ENCODE assay signal across 17 cellular contexts in the genomic region with DNA sequence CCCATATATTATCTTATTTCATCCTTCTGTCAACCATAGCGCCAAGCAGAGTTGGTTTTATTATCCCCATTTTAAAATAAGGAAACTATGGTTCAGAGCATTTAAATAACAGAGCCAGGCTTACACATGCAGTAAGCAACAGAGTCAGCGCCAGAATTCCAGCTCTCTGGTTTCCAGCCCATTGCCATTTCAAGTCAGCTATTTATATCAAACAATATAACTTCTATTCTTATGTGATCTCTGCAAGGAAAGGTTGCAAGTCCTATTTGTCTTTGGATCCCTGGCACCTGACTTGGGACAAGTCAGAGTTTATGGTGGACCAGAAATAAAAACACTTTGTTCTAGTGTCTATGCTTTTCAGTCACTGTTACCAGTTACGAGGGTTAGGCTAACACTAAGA.
DNase-seq lines count a peak whose midpoint lies in the region; ATAC-seq, FAIRE-seq and TF ChIP-seq lines count a peak whose summit lies in the region.
"Had no signal": no experiment of that assay in that cellular context is flagged by ENCODE, and none has a peak within 500 bp of the region (broad histone marks: within the 10 kb centered on the region; RNA-seq: fewer than 3 reads in every experiment).

No MANE protein-coding gene starts in this region.

- TF ChIP-seq POLR2A in sigmoid colon (IDR thresholded peaks at IDR 0.05), result no peak

- peak overlapping the region; percentile 76 for H3K27ac Mint-ChIP-seq in Caco-2 (ENCODE audit: unreplicated experiment)
- no peak overlapping the region for H3K27ac Mint-ChIP-seq in CD4-positive, alpha-beta T cell
- H3K27ac Mint-ChIP-seq: HFFc6 had no signal

- POLR2A ChIA-PET in Caco-2 (lab: Charles Lee), result interaction anchor here (0.5 kb wide), 1 partner anchor 9 kb away, joined by 3 read pairs; no protein-coding TSS in a partner anchor
- POLR2A ChIA-PET in CD4-positive, alpha-beta T cell (lab: Charles Lee), result no interaction called here

- H3K9ac ChIP-seq in kidney (ENCODE audit: low read length in 2 of 2), result no peak overlapping the region

- CTCF ChIA-PET in Caco-2 (lab: Charles Lee), result interaction anchor here (0.6 kb wide), 1 partner anchor 20 kb away, joined by 3 read pairs; no protein-coding TSS in a partner anchor
- CTCF ChIA-PET in CD4-positive, alpha-beta T cell (lab: Charles Lee), result no interaction called here

- H3K27ac ChIP-seq in VCaP (peak overlapping the region; percentile 43), kidney (ENCODE audit: low read depth in 2 of 2, low read length in 2 of 2) (peak overlapping the region; percentile 29 to 38), sigmoid colon (peak overlapping the region; percentile 63 to 78 (median 69))
- no peak overlapping the region for H3K27ac ChIP-seq in CD4-positive, alpha-beta T cell (ENCODE audit: low read depth, low read length)
- H3K27ac ChIP-seq: C4-2B, PC-9 had no signal

- H3K27me3 ChIP-seq in Caco-2 (replicated peaks; ENCODE audit: control insufficient read depth, insufficient read depth, low read length), result no peaks in the 10 kb centered on the region
- H3K27me3 ChIP-seq in sigmoid colon, result no peaks in the 10 kb centered on the region
- no peaks in the 10 kb centered on the region for H3K27me3 ChIP-seq in CD4-positive, alpha-beta T cell (ENCODE audit: control insufficient read depth, insufficient read depth, low read length)

- TF ChIP-seq CTCF in Caco-2 (IDR thresholded peaks at IDR 0.05; ENCODE audit: insufficient read depth in 1 of 2, low read depth in 1 of 2, low read length in 1 of 2, severe bottlenecking in 1 of 2, unreplicated experiment in 1 of 2) (no peak), VCaP (conservative IDR thresholded peaks at IDR 0.05) (no peak), kidney (IDR thresholded peaks at IDR 0.05; ENCODE audit: borderline replicate concordance, extremely low read depth, insufficient read depth) (no peak), sigmoid colon (IDR thresholded peaks at IDR 0.05) (no peak)
- TF ChIP-seq CTCF in CD4-positive, alpha-beta T cell (IDR thresholded peaks at IDR 0.05), result no peak

- no peak for FAIRE-seq in kidney (lab: Jason Lieb, UNC)
- FAIRE-seq: GM12892 had no signal

- peaks cover 44% of the 10 kb centered on the region for H3K4me1 Mint-ChIP-seq in Caco-2 (ENCODE audit: low read depth, unreplicated experiment)
- H3K4me1 Mint-ChIP-seq in CD4-positive, alpha-beta T cell (ENCODE audit: low read depth), result peaks cover 3% of the 10 kb centered on the region

- H3K4me1 ChIP-seq in Caco-2, result peaks cover 47% of the 10 kb centered on the region
- peaks cover 6 to 22% of the 10 kb centered on the region in 2 donors for H3K4me1 ChIP-seq in kidney (ENCODE audit: control insufficient read depth in 1 of 2, insufficient read depth in 1 of 2, low read depth in 1 of 2, low read length in 2 of 2)
- peaks cover 0 to 44% (median 37%) of the 10 kb centered on the region in 4 donors for H3K4me1 ChIP-seq in sigmoid colon

- intact Hi-C loops in Caco-2 (cut with micrococcal nuclease; ENCODE audit: unreplicated experiment), result loop anchor here (2.0 kb wide), 1 partner anchor 20 kb away; no protein-coding TSS in a partner anchor
- intact Hi-C loops in kidney (cut with DNase I), result no loop called here
- intact Hi-C loops in sigmoid colon (cut with DNase I), result loop anchor here (2.0 to 5.0 kb wide), 3 partner anchors 42 to 274 kb away; partner anchors contain the start of gene NUDT4
- intact Hi-C loops in CD4-positive, alpha-beta T cell (cut with DNase I, micrococcal nuclease), result no loop called here

- H3K36me3 ChIP-seq in Caco-2 (ENCODE audit: control insufficient read depth, insufficient read depth, low read length) (no peaks in the 10 kb centered on the region), kidney (ENCODE audit: control insufficient read depth in 1 of 2, insufficient read depth in 2 of 2, low read length in 2 of 2) (no peaks in the 10 kb centered on the region), sigmoid colon (no peaks in the 10 kb centered on the region)

- ATAC-seq in CD4-positive, alpha-beta T cell (ENCODE audit: poor library complexity), result no peak

- H3K4me3 Mint-ChIP-seq in Caco-2 (ENCODE audit: unreplicated experiment), result no peak overlapping the region
- H3K4me3 Mint-ChIP-seq in CD4-positive, alpha-beta T cell, result no peak overlapping the region
- H3K4me3 Mint-ChIP-seq: HFFc6 had no signal

- no peak for DNase-seq in Caco-2
- DNase-seq in kidney, result no peak
- DNase-seq in sigmoid colon, result peak; percentile 88
- DNase-seq in CD4-positive, alpha-beta T cell, result no peak
- DNase-seq in NCI-H1694 treated with DMSO at 0.1 percent for 48 hours (lab: John Stamatoyannopoulos, UW), result no peak
- DNase-seq in activated CD4-positive, CD25-positive, alpha-beta regulatory T cell treated with anti-CD3 and anti-CD28 coated beads, Interleukin-2, amount 50 U/mL, for 72 hours, result no peak
- DNase-seq: GF-D8, HFFc6, NCI-H1048, NCI-H1436 treated with DMSO at 0.1 percent for 48 hours, NCI-H2081, NCI-H510A, NCI-H82, PC-9 had no signal

- H3K9me3 Mint-ChIP-seq in Caco-2 (ENCODE audit: unreplicated experiment), result peaks cover 6% of the 10 kb centered on the region
- H3K9me3 Mint-ChIP-seq in CD4-positive, alpha-beta T cell, result no peaks in the 10 kb centered on the region
- H3K9me3 Mint-ChIP-seq: HFFc6 had no signal

- H3K9me3 ChIP-seq in Caco-2 (no peaks in the 10 kb centered on the region), kidney (ENCODE audit: control insufficient read depth in 1 of 2, low read length in 2 of 2) (no peaks in the 10 kb centered on the region), sigmoid colon (no peaks in the 10 kb centered on the region)
- H3K9me3 ChIP-seq in CD4-positive, alpha-beta T cell (ENCODE audit: control insufficient read depth, low read length), result no peaks in the 10 kb centered on the region

- no peak overlapping the region for H3K4me3 ChIP-seq in Caco-2 (ENCODE audit: low read depth, low read length)
- no peak overlapping the region for H3K4me3 ChIP-seq in kidney (ENCODE audit: low read length in 2 of 2)
- no peak overlapping the region for H3K4me3 ChIP-seq in sigmoid colon
- H3K4me3 ChIP-seq: PC-9 had no signal

- no peaks in the 10 kb centered on the region for H3K27me3 Mint-ChIP-seq in Caco-2 (ENCODE audit: insufficient read depth, unreplicated experiment)
- H3K27me3 Mint-ChIP-seq in CD4-positive, alpha-beta T cell, result no peaks in the 10 kb centered on the region

- peaks cover 4% of the 10 kb centered on the region for H3K36me3 Mint-ChIP-seq in Caco-2 (ENCODE audit: insufficient read depth, unreplicated experiment)
- no peaks in the 10 kb centered on the region for H3K36me3 Mint-ChIP-seq in CD4-positive, alpha-beta T cell (ENCODE audit: low read depth)

- 35 to 68% methylated on average over 3 of the region's 3 CpGs for WGBS in sigmoid colon, 2 donors

- peak in 1 of 4 donors; percentile 62 for TF ChIP-seq EP300 in sigmoid colon (IDR thresholded peaks at IDR 0.05)

- BruUV-seq in Caco-2 (replicated peaks; lab: Mats Ljungman, UMichigan), result TSS peak; percentile 59

Comparison
In these comparisons a context has a peak if more than half of its experiments do, and no peak if none do; other contexts are left out.
1. intact Hi-C loops: an anchor here in Caco-2 (2.0 kb wide) and sigmoid colon (2.0 to 5.0 kb wide); none called in kidney and CD4-positive, alpha-beta T cell.